In the genomic region with DNA sequence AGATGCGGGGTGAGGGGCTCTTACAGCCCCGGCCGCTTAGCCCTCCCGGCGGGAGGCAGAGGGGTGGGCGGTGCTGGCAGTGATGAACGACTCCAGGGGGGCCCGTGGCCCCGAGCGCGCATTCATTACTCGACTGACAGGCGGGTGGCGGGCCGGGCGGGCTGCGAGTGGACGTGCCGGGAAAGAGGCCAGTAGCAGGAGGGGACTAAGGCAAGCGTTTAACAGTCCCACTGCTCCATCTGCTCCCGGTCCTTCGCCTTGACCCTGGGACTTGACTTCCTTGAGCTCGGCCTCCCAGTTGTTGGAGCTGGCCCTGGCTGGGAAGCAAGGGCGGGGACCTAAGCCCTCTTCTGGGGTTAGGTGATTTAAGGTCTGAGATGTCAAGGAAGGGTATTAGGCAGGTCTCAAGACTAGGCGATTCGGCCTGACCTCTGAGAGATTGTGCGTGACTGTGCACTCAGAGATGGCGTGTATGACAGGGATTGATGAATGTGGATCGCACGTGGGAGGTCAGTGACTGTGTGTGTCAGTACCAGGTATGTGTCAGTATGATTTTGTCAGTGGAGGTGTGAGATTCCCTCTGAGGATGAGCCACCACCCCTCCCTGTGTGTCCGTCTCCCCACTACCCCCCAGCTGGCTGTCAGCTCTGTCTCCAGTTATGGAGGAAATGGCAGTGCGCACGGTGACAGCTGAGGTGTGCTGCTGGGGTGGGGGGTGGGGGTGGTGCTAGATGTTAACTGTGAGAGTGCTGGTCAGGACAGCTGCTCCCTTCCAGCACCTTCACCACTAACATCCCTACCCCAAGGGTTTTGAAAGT, we compare ENCODE assay signal across 8 cellular contexts. TPM values are rescaled to one million over a fixed set of nuclear protein-coding genes. Genes with fewer than 3 reads are reported as not detected.
DNase-seq lines count a peak whose midpoint lies in the region; ATAC-seq and TF ChIP-seq lines count a peak whose summit lies in the region.

No MANE protein-coding gene starts in this region.

- BruUV-seq in OCI-LY7 (replicated peaks; lab: Mats Ljungman, UMichigan), result no TSS peak

- H3K79me2 ChIP-seq in OCI-LY7 (ENCODE audit: insufficient read depth, low read depth, low read length), result no peaks in the 10 kb centered on the region

- peaks cover 99% of the 10 kb centered on the region for H3K27me3 Mint-ChIP-seq in dendritic cell treated with granulocyte-macrophage colony-stimulating factor and Interleukin-4, amounts not matched to agents 40 ng/mL and 50 ng/mL, for 4 days

- H2BK5ac ChIP-seq in neuronal stem cell (ENCODE audit: low read length), result no peak overlapping the region

- no peak overlapping the region for H3K4ac ChIP-seq in neuronal stem cell (ENCODE audit: low read length)

- H2BK12ac ChIP-seq in neuronal stem cell (ENCODE audit: low read length), result no peak overlapping the region

- TF ChIP-seq POLR2A in GM18505 (IDR thresholded peaks at IDR 0.05; ENCODE audit: borderline replicate concordance, extremely low read depth, insufficient read depth, insufficient read length), result no peak

- H3K18ac ChIP-seq in neuronal stem cell (ENCODE audit: low read length), result peak overlapping the region; percentile 25

- no peaks in the 10 kb centered on the region for H3K79me1 ChIP-seq in neuronal stem cell (ENCODE audit: low read depth, low read length)

- H3K27ac Mint-ChIP-seq in dendritic cell treated with granulocyte-macrophage colony-stimulating factor and Interleukin-4, amounts not matched to agents 40 ng/mL and 50 ng/mL, for 4 days, result no peak overlapping the region

- H3K4me3 Mint-ChIP-seq in dendritic cell treated with granulocyte-macrophage colony-stimulating factor and Interleukin-4, amounts not matched to agents 40 ng/mL and 50 ng/mL, for 4 days, result peak overlapping the region; percentile 74

- WGBS in neuronal stem cell (ENCODE audit: extremely low coverage in 2 of 2, insufficient read length in 2 of 2, insufficient replicate concordance in 1 of 2), 2 donors, result no CpG with 5 or more reads among the region's 33 CpGs

- H2AFZ ChIP-seq in OCI-LY7 (ENCODE audit: low read length) (peak overlapping the region; percentile 60; the same call in 1 of the 2 replicates), neuronal stem cell (ENCODE audit: low read length) (peak overlapping the region; percentile 95)

- H4K20me1 ChIP-seq in OCI-LY7 (ENCODE audit: insufficient read depth, low read length), result no peaks in the 10 kb centered on the region

- no peaks in the 10 kb centered on the region for H3K9me2 ChIP-seq in OCI-LY7 (ENCODE audit: insufficient read depth, low read length)

- H3K27ac ChIP-seq in OCI-LY7 (ENCODE audit: low read depth, low read length, poor library complexity, severe bottlenecking) (no peak overlapping the region), neuronal stem cell (replicated peaks; ENCODE audit: low read length) (no peak overlapping the region)

- no peaks in the 10 kb centered on the region for H3K9me3 Mint-ChIP-seq in dendritic cell treated with granulocyte-macrophage colony-stimulating factor and Interleukin-4, amounts not matched to agents 40 ng/mL and 50 ng/mL, for 4 days

- no peak overlapping the region for H4K8ac ChIP-seq in neuronal stem cell (ENCODE audit: low read depth, low read length)

- no peak overlapping the region for H4K91ac ChIP-seq in neuronal stem cell (ENCODE audit: low read depth, low read length, poor library complexity)

- peak overlapping the region; percentile 15; the same call in 1 of the 2 replicates for H3K4me3 ChIP-seq in GM06990 (replicated peaks; ENCODE audit: low read depth, low read length)
- peak overlapping the region; percentile 57 for H3K4me3 ChIP-seq in OCI-LY7 (ENCODE audit: low read depth, low read length, poor library complexity, severe bottlenecking)
- H3K4me3 ChIP-seq in neuronal stem cell (ENCODE audit: low read length in 2 of 2), result peak overlapping the region; percentile 23 to 27

- H3K4me2 ChIP-seq in OCI-LY7 (ENCODE audit: low read length), result peak overlapping the region; percentile 67
- peak overlapping the region; percentile 84 for H3K4me2 ChIP-seq in neuronal stem cell (ENCODE audit: insufficient read depth, low read length, poor library complexity, severe bottlenecking)

- CTCF ChIA-PET in OCI-LY7 (lab: Charles Lee; ENCODE audit: unreplicated experiment), result interaction anchor here (0.7 to 1.2 kb wide), 3 partner anchors 11 to 162 kb away, joined by 3 to 4 read pairs (median 3); a partner anchor contains a TSS

- H2BK15ac ChIP-seq in neuronal stem cell (ENCODE audit: low read length), result no peak overlapping the region

- no peak overlapping the region for H3K9ac ChIP-seq in neuronal stem cell (ENCODE audit: low read depth, low read length, poor library complexity)

- H3K27me3 ChIP-seq in GM06990 (replicated peaks; ENCODE audit: control insufficient read depth, insufficient read depth, low read length), result peaks cover 3% of the 10 kb centered on the region
- H3K27me3 ChIP-seq in neuronal stem cell (ENCODE audit: control insufficient read depth in 3 of 3, insufficient read depth in 3 of 3, low read depth in 1 of 3, low read length in 3 of 3), result peaks cover 15 to 95% (median 86%) of the 10 kb centered on the region in 3 experiments

- TF ChIP-seq CTCF in GM06990 (IDR thresholded peaks at IDR 0.05; ENCODE audit: insufficient read depth, low read length, poor library complexity, severe bottlenecking) (no peak), OCI-LY7 (conservative IDR thresholded peaks at IDR 0.05; ENCODE audit: low read length) (no peak)

- H3K4me1 Mint-ChIP-seq in dendritic cell treated with granulocyte-macrophage colony-stimulating factor and Interleukin-4, amounts not matched to agents 40 ng/mL and 50 ng/mL, for 4 days (ENCODE audit: low read depth), result peaks cover 58% of the 10 kb centered on the region

- no peak overlapping the region for H2AK5ac ChIP-seq in neuronal stem cell (ENCODE audit: low read depth, low read length)

- no peaks in the 10 kb centered on the region for H3K36me3 Mint-ChIP-seq in dendritic cell treated with granulocyte-macrophage colony-stimulating factor and Interleukin-4, amounts not matched to agents 40 ng/mL and 50 ng/mL, for 4 days (ENCODE audit: low read depth)

- peak overlapping the region; percentile 8 for H3K23ac ChIP-seq in neuronal stem cell (ENCODE audit: low read depth, low read length, poor library complexity)

- DNase-seq in GM06990 (ENCODE audit: extremely low read depth, insufficient read length) (no peak), OCI-LY7 (ENCODE audit: low spot score) (peak; percentile 54), neuronal stem cell (ENCODE audit: low spot score) (no peak), DMS153 (lab: John Stamatoyannopoulos, UW) (no peak), NCI-H1930 (lab: John Stamatoyannopoulos, UW) (no peak)

- no peak overlapping the region for H3K14ac ChIP-seq in neuronal stem cell (ENCODE audit: low read length)

- POLR2A ChIA-PET in OCI-LY7 (lab: Charles Lee), result interaction anchor here (0.5 to 2.2 kb wide), 4 partner anchors 20 to 172 kb away, joined by 3 to 6 read pairs (median 3); a partner anchor contains a TSS

- intact Hi-C loops in OCI-LY7 (cut with micrococcal nuclease; ENCODE audit: unreplicated experiment), result loop anchor here (1.0 kb wide), 1 partner anchor 55 kb away; no protein-coding TSS in a partner anchor
- intact Hi-C loops in dendritic cell treated with granulocyte-macrophage colony-stimulating factor and Interleukin-4, amounts not matched to agents 40 ng/mL and 50 ng/mL, for 4 days (cut with micrococcal nuclease), result loop anchor here (5.0 kb wide), 1 partner anchor 281 kb away; a partner anchor contains a TSS

- no peak overlapping the region for H2BK120ac ChIP-seq in neuronal stem cell (ENCODE audit: low read depth, low read length)

- H3K4me1 ChIP-seq in OCI-LY7 (ENCODE audit: insufficient read depth, low read length, poor library complexity, severe bottlenecking) (peaks cover 55% of the 10 kb centered on the region), neuronal stem cell (ENCODE audit: control insufficient read depth in 2 of 2, insufficient read depth in 1 of 2, low read depth in 1 of 2, low read length in 2 of 2) (peaks cover 36 to 66% of the 10 kb centered on the region in 2 donors)

- no peak for ATAC-seq in HG02938 (IDR thresholded peaks at IDR 0.05; ENCODE audit: unreplicated experiment)
- ATAC-seq in GM18505 (IDR thresholded peaks at IDR 0.05; ENCODE audit: unreplicated experiment), result no peak

- H3K9me3 ChIP-seq in OCI-LY7 (ENCODE audit: low read length), result no peaks in the 10 kb centered on the region
- peaks cover 0 to 3% of the 10 kb centered on the region in 2 donors for H3K9me3 ChIP-seq in neuronal stem cell (replicated peaks in 1 of 2; ENCODE audit: control insufficient read depth in 2 of 2, insufficient read depth in 1 of 2, low read depth in 1 of 2, low read length in 2 of 2)

- H3K36me3 ChIP-seq in GM06990 (ENCODE audit: control insufficient read depth, insufficient read depth, low read length), result no peaks in the 10 kb centered on the region
- no peaks in the 10 kb centered on the region for H3K36me3 ChIP-seq in OCI-LY7 (ENCODE audit: insufficient read depth, low read length)
- no peaks in the 10 kb centered on the region for H3K36me3 ChIP-seq in neuronal stem cell (replicated peaks in 1 of 2; ENCODE audit: control insufficient read depth in 2 of 2, insufficient read depth in 2 of 2, low read length in 2 of 2)

RNA-seq across cellular contexts. Expression of a gene that starts 3.6 kb away (rescaled TPM):
- total RNA-seq in OCI-LY7 (2014; rRNA removed; shearing (Covaris generic)), result 0.16 TPM in 1 of 2 replicates, not detected in the other
- 0.76 and 1.1 TPM in 2 replicates for total RNA-seq in OCI-LY7 (2022)
- 0.14 TPM for polyA plus RNA-seq in neuronal stem cell (2013, experiment 1 of 2)
- 0.12 TPM for polyA plus RNA-seq in neuronal stem cell (2013, experiment 2 of 2)

RNA-seq across cellular contexts. Expression of a gene that starts 6.1 kb away (rescaled TPM):
- total RNA-seq in OCI-LY7 (2014; rRNA removed; shearing (Covaris generic)), result 0.19 and 0.21 TPM in 2 replicates
- total RNA-seq in OCI-LY7 (2022), result 0.17 TPM in 1 of 2 replicates, not detected in the other
- 0.77 TPM for polyA plus RNA-seq in neuronal stem cell (2013, experiment 1 of 2)
- polyA plus RNA-seq in neuronal stem cell (2013, experiment 2 of 2), result 0.84 TPM

RNA-seq across cellular contexts. Expression of a gene that starts 20.1 kb away (rescaled TPM):
- 116 and 150 TPM in 2 replicates for total RNA-seq in OCI-LY7 (2014; rRNA removed; shearing (Covaris generic))
- total RNA-seq in OCI-LY7 (2022), result 141 and 176 TPM in 2 replicates
- polyA plus RNA-seq in neuronal stem cell (2013, experiment 1 of 2), result 82.7 TPM
- 77.4 TPM for polyA plus RNA-seq in neuronal stem cell (2013, experiment 2 of 2)

RNA-seq across cellular contexts. Expression of a gene that starts 24.1 kb away (rescaled TPM):
- total RNA-seq in OCI-LY7 (2014; rRNA removed; shearing (Covaris generic)), result 19.1 and 22.7 TPM in 2 replicates
- 36.4 and 37.5 TPM in 2 replicates for total RNA-seq in OCI-LY7 (2022)
- polyA plus RNA-seq in neuronal stem cell (2013, experiment 1 of 2), result 52.9 TPM
- 53.9 TPM for polyA plus RNA-seq in neuronal stem cell (2013, experiment 2 of 2)

RNA-seq across cellular contexts. Expression of a gene that starts 48.2 kb away (rescaled TPM):
- not detected in 2 replicates for total RNA-seq in OCI-LY7 (2014; rRNA removed; shearing (Covaris generic))
- not detected in 2 replicates for total RNA-seq in OCI-LY7 (2022)
- 0.11 TPM for polyA plus RNA-seq in neuronal stem cell (2013, experiment 1 of 2)
- 0.07 TPM for polyA plus RNA-seq in neuronal stem cell (2013, experiment 2 of 2)
